8 cellular contexts compared by ENCODE assay signal in the genomic region with DNA sequence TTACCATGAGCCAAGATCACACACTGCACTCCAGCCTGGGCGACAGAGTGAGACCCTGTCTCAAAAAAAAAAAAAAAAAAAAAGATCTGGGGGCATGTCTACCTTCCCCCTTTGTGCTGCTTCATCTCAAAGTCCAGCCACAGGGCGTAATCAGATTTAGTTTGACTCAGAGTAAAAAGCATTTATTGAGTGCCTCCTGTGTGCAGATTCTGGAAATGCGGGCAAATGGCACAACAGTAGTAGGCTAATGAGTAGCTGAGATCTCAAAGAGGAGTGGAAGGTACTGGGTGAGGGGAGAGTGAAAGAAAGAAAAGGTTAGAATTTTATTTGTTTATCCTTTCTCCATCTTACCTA. TPM values are rescaled to one million over a fixed set of nuclear protein-coding genes. Genes with fewer than 3 reads are reported as not detected.
DNase-seq lines count a peak whose midpoint lies in the region; ATAC-seq and TF ChIP-seq lines count a peak whose summit lies in the region.

No MANE protein-coding gene starts in this region.

- no peaks in the 10 kb centered on the region for H3K9me3 Mint-ChIP-seq in GM23338

- H3K27ac ChIP-seq in GM23338 (ENCODE audit: low read depth) (peak overlapping the region; percentile 51; the same call in 1 of the 2 replicates), esophagus (ENCODE audit: low read depth in 2 of 2, low read length in 1 of 2) (peak overlapping the region; percentile 89 to 98), sigmoid colon (peak overlapping the region; percentile 97 to 100 (median 98))

- DNase-seq in GM23338 (ENCODE audit: low spot score): no peak
- DNase-seq in SK-MEL-5 (ENCODE audit: low read depth, low spot score): peak; percentile 42
- peak; percentile 52 for DNase-seq in sigmoid colon
- DNase-seq in effector CD4-positive, alpha-beta T cell: no peak
- no peak for DNase-seq in ureter (ENCODE audit: low spot score)
- DNase-seq in NCI-H2107 (lab: John Stamatoyannopoulos, UW): no peak

- H3F3A ChIP-seq in GM23338 (replicated peaks; ENCODE audit: low read depth): peaks cover 6% of the 10 kb centered on the region; the same call in 1 of the 2 replicates

- no peaks in the 10 kb centered on the region for H3K36me3 ChIP-seq in GM23338 (ENCODE audit: insufficient read depth)
- H3K36me3 ChIP-seq in esophagus (ENCODE audit: control insufficient read depth in 2 of 2, insufficient read depth in 2 of 2, low read length in 1 of 2): no peaks in the 10 kb centered on the region
- H3K36me3 ChIP-seq in sigmoid colon: no peaks in the 10 kb centered on the region

- ATAC-seq in GM23338 (no peak), HG03159 (IDR thresholded peaks at IDR 0.05; ENCODE audit: unreplicated experiment) (no peak)

- H3K9me2 ChIP-seq in GM23338 (ENCODE audit: insufficient read depth): peaks cover 7% of the 10 kb centered on the region; the same call in 1 of the 2 replicates

- TF ChIP-seq POLR2A in sigmoid colon (IDR thresholded peaks at IDR 0.05): no peak

- WGBS in esophagus, 2 donors: 85 to 90% methylated on average over 3 of the region's 3 CpGs
- 73 to 91% methylated on average over 3 of the region's 3 CpGs for WGBS in sigmoid colon, 2 donors

- H3K4me1 Mint-ChIP-seq in GM23338: peaks cover 85% of the 10 kb centered on the region

- H3K4me1 ChIP-seq in GM23338 (ENCODE audit: insufficient read depth) (peaks cover 76% of the 10 kb centered on the region), esophagus (ENCODE audit: control insufficient read depth in 2 of 2, insufficient read depth in 2 of 2, low read length in 1 of 2) (peaks cover 12 to 17% of the 10 kb centered on the region in 2 donors), sigmoid colon (peaks cover 0 to 98% (median 94%) of the 10 kb centered on the region in 4 donors)

- peak overlapping the region; percentile 55; the same call in 1 of the 2 replicates for H3K4me2 ChIP-seq in GM23338

- H3K4me3 ChIP-seq in GM23338 (no peak overlapping the region), esophagus (ENCODE audit: low read depth in 1 of 2, low read length in 2 of 2) (no peak overlapping the region), sigmoid colon (no peak overlapping the region)

- H4K20me1 ChIP-seq in GM23338 (replicated peaks; ENCODE audit: insufficient read depth): no peaks in the 10 kb centered on the region

- H3K36me3 Mint-ChIP-seq in GM23338 (ENCODE audit: low read depth): no peaks in the 10 kb centered on the region

- H3K27me3 ChIP-seq in GM23338 (ENCODE audit: insufficient read depth): peaks cover 33% of the 10 kb centered on the region
- H3K27me3 ChIP-seq in esophagus (ENCODE audit: control insufficient read depth in 1 of 2, insufficient read depth in 2 of 2, low read length in 2 of 2): no peaks in the 10 kb centered on the region
- H3K27me3 ChIP-seq in sigmoid colon: no peaks in the 10 kb centered on the region

- in situ Hi-C loops in SK-MEL-5 (cut with HindIII; ENCODE audit: low pct_unique_long_range_greater_than_20kb, low sequenced_read_pairs): no loop called here

- no peak overlapping the region for H2AFZ ChIP-seq in GM23338

- intact Hi-C loops in sigmoid colon (cut with DNase I): no loop called here

- no peaks in the 10 kb centered on the region for H3K79me2 ChIP-seq in GM23338 (replicated peaks; ENCODE audit: insufficient read depth)

- peak; percentile 34 to 44; a peak in 3 of 4 replicates for TF ChIP-seq CTCF in GM23338 (conservative IDR thresholded peaks at IDR 0.05; ENCODE audit: low read depth in 2 of 2)
- no peak for TF ChIP-seq CTCF in sigmoid colon (IDR thresholded peaks at IDR 0.05)

- H3K9me3 ChIP-seq in esophagus (ENCODE audit: control insufficient read depth in 2 of 2, insufficient read depth in 1 of 2, low read depth in 1 of 2, low read length in 1 of 2) (no peaks in the 10 kb centered on the region), sigmoid colon (no peaks in the 10 kb centered on the region)

- H3K4me3 Mint-ChIP-seq in GM23338: no peak overlapping the region; the same call in 2 of the 3 replicates

- peaks cover 40% of the 10 kb centered on the region for H3K27me3 Mint-ChIP-seq in GM23338 (ENCODE audit: insufficient read depth, low read depth, poor library complexity)

- peak overlapping the region; percentile 68; the same call in 1 of the 2 replicates for H3K27ac Mint-ChIP-seq in GM23338

- no peak for TF ChIP-seq EP300 in sigmoid colon (IDR thresholded peaks at IDR 0.05)

TF ChIP-seq in GM23338, 12 proteins besides CTCF, POLR2A, EP300 and RAD21:
- TF ChIP-seq, protein P1, sequence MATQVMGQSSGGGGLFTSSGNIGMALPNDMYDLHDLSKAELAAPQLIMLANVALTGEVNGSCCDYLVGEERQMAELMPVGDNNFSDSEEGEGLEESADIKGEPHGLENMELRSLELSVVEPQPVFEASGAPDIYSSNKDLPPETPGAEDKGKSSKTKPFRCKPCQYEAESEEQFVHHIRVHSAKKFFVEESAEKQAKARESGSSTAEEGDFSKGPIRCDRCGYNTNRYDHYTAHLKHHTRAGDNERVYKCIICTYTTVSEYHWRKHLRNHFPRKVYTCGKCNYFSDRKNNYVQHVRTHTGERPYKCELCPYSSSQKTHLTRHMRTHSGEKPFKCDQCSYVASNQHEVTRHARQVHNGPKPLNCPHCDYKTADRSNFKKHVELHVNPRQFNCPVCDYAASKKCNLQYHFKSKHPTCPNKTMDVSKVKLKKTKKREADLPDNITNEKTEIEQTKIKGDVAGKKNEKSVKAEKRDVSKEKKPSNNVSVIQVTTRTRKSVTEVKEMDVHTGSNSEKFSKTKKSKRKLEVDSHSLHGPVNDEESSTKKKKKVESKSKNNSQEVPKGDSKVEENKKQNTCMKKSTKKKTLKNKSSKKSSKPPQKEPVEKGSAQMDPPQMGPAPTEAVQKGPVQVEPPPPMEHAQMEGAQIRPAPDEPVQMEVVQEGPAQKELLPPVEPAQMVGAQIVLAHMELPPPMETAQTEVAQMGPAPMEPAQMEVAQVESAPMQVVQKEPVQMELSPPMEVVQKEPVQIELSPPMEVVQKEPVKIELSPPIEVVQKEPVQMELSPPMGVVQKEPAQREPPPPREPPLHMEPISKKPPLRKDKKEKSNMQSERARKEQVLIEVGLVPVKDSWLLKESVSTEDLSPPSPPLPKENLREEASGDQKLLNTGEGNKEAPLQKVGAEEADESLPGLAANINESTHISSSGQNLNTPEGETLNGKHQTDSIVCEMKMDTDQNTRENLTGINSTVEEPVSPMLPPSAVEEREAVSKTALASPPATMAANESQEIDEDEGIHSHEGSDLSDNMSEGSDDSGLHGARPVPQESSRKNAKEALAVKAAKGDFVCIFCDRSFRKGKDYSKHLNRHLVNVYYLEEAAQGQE (IDR thresholded peaks at IDR 0.05; ENCODE audit: unreplicated experiment): no peak
TF ChIP-seq in GM23338: peak in this region for 0.

RNA-seq across cellular contexts. Expression of a gene that starts 9.1 kb away (rescaled TPM):
- total RNA-seq in GM23338 (2014; rRNA removed; shearing (Covaris generic)): 3.6 and 4.2 TPM in 2 replicates
- polyA plus RNA-seq in GM23338 (2016; fragmentation: Nextera tagmentation; extraction: Ambion mirVana): 3.1 and 3.3 TPM in 2 replicates
- total RNA-seq in SK-MEL-5 (2014; rRNA removed; shearing (Covaris generic)): 2.1 and 2.4 TPM in 2 replicates
- 10.0 and 13.4 TPM in 2 replicates for polyA plus RNA-seq in SK-MEL-5 (2015; cell fraction: cytosol; rRNA removed)
- polyA plus RNA-seq in SK-MEL-5 (2015; cell fraction: nucleus; rRNA removed): 7.7 and 8.9 TPM in 2 replicates
- polyA plus RNA-seq in esophagus: 10 to 100 TPM; 23.6 to 24.6 TPM
- 10 to 100 TPM in 3 of 4 donors, 1 to 10 TPM in 1; 4.1 to 12.8 (median 11.9) TPM for total RNA-seq in sigmoid colon
- 10 to 100 TPM in 1 of 3 donors, 1 to 10 TPM in 2; 4.4 to 11.4 (median 8.1) TPM for polyA plus RNA-seq in sigmoid colon
- total RNA-seq in ureter: 26.0 TPM

RNA-seq across cellular contexts. Expression of a gene that starts 12.3 kb away (rescaled TPM):
- total RNA-seq in GM23338 (2014; rRNA removed; shearing (Covaris generic)): 52.5 and 56.5 TPM in 2 replicates
- polyA plus RNA-seq in GM23338 (2016; fragmentation: Nextera tagmentation; extraction: Ambion mirVana) (14.3 and 16.2 TPM in 2 replicates), esophagus (10 to 100 TPM; 42.1 to 59.5 TPM), sigmoid colon (10 to 100 TPM; 29.4 to 63.5 (median 34.0) TPM)
- 43.3 and 48.9 TPM in 2 replicates for total RNA-seq in SK-MEL-5 (2014; rRNA removed; shearing (Covaris generic))
- polyA plus RNA-seq in SK-MEL-5 (2015; cell fraction: cytosol; rRNA removed): 41.3 and 45.2 TPM in 2 replicates
- polyA plus RNA-seq in SK-MEL-5 (2015; cell fraction: nucleus; rRNA removed): 151 and 168 TPM in 2 replicates
- total RNA-seq in sigmoid colon (10 to 100 TPM; 52.3 to 92.2 (median 58.0) TPM), ureter (91.3 TPM)

RNA-seq across cellular contexts. Expression of a gene that starts 30.9 kb away (rescaled TPM):
- 76.1 and 82.9 TPM in 2 replicates for total RNA-seq in GM23338 (2014; rRNA removed; shearing (Covaris generic))
- polyA plus RNA-seq in GM23338 (2016; fragmentation: Nextera tagmentation; extraction: Ambion mirVana) (34.4 and 37.5 TPM in 2 replicates), esophagus (10 to 100 TPM; 24.3 to 24.6 TPM), sigmoid colon (10 to 100 TPM; 22.4 to 42.3 (median 24.0) TPM)
- total RNA-seq in SK-MEL-5 (2014; rRNA removed; shearing (Covaris generic)): 26.4 and 32.0 TPM in 2 replicates
- 37.8 and 44.1 TPM in 2 replicates for polyA plus RNA-seq in SK-MEL-5 (2015; cell fraction: cytosol; rRNA removed)
- 94.2 and 105 TPM in 2 replicates for polyA plus RNA-seq in SK-MEL-5 (2015; cell fraction: nucleus; rRNA removed)
- total RNA-seq in sigmoid colon (10 to 100 TPM; 60.2 to 94.4 (median 70.7) TPM), ureter (121 TPM)

RNA-seq across cellular contexts. Expression of a gene that starts 46.7 kb away (rescaled TPM):
- total RNA-seq in GM23338 (2014; rRNA removed; shearing (Covaris generic)): 9.6 and 10.5 TPM in 2 replicates
- 3.4 and 3.6 TPM in 2 replicates for polyA plus RNA-seq in GM23338 (2016; fragmentation: Nextera tagmentation; extraction: Ambion mirVana)
- total RNA-seq in SK-MEL-5 (2014; rRNA removed; shearing (Covaris generic)): 14.3 and 15.9 TPM in 2 replicates
- 19.3 and 27.3 TPM in 2 replicates for polyA plus RNA-seq in SK-MEL-5 (2015; cell fraction: cytosol; rRNA removed)
- 8.4 and 14.7 TPM in 2 replicates for polyA plus RNA-seq in SK-MEL-5 (2015; cell fraction: nucleus; rRNA removed)
- polyA plus RNA-seq in esophagus: 10 to 100 TPM; 10.5 to 11.0 TPM
- total RNA-seq in sigmoid colon: 10 to 100 TPM; 78.8 to 86.1 (median 83.8) TPM
- polyA plus RNA-seq in sigmoid colon: 10 to 100 TPM; 25.4 to 35.4 (median 25.8) TPM
- 54.7 TPM for total RNA-seq in ureter

RNA-seq across cellular contexts. Expression of a gene that starts 55.2 kb away (rescaled TPM):
- 88.9 and 95.1 TPM in 2 replicates for total RNA-seq in GM23338 (2014; rRNA removed; shearing (Covaris generic))
- 44.4 and 44.8 TPM in 2 replicates for polyA plus RNA-seq in GM23338 (2016; fragmentation: Nextera tagmentation; extraction: Ambion mirVana)
- total RNA-seq in SK-MEL-5 (2014; rRNA removed; shearing (Covaris generic)): 29.6 and 34.0 TPM in 2 replicates
- 57.2 and 71.2 TPM in 2 replicates for polyA plus RNA-seq in SK-MEL-5 (2015; cell fraction: cytosol; rRNA removed)
- polyA plus RNA-seq in SK-MEL-5 (2015; cell fraction: nucleus; rRNA removed): 280 and 317 TPM in 2 replicates
- 10 to 100 TPM; 37.7 to 43.7 TPM for polyA plus RNA-seq in esophagus
- total RNA-seq in sigmoid colon: 10 to 100 TPM; 27.3 to 64.8 (median 31.7) TPM
- 10 to 100 TPM; 19.2 to 83.0 (median 29.1) TPM for polyA plus RNA-seq in sigmoid colon
- 87.9 TPM for total RNA-seq in ureter

Comparison
In these comparisons a context has a peak if more than half of its experiments do, and no peak if none do; other contexts are left out.
1. DNase-seq: peak in SK-MEL-5 (single experiment) and sigmoid colon (single experiment); none in GM23338 (single experiment), effector CD4-positive, alpha-beta T cell (single experiment), ureter (single experiment) and NCI-H2107 (single experiment).
2. CTCF ChIP-seq: peak in GM23338 (2 of 2); none in sigmoid colon (0 of 4).
3. Peak in every context shown above with its lines, with median percentiles within 50 percentile points of each other: H3K27ac ChIP-seq.